26 cellular contexts compared by ENCODE assay signal in genomic region chr15:73056460-73056859, GRCh38.
"Had no signal": no experiment of that assay in that cellular context is flagged by ENCODE, and none has a peak within 500 bp of the region (broad histone marks: within the 10 kb centered on the region; RNA-seq: fewer than 3 reads in every experiment).

No MANE protein-coding gene starts in this region.

- H3K9me3 ChIP-seq: neutrophil, ovary, psoas muscle, right lobe of liver, sigmoid colon, stomach, suprapubic skin, testis, tibial artery, transverse colon, upper lobe of right lung, uterus had no signal

- ATAC-seq: naive thymus-derived CD4-positive, alpha-beta T cell; natural killer cell; psoas muscle; right cardiac atrium; right lobe of liver; stimulated activated effector memory CD8-positive, alpha-beta T cell treated with anti-CD3 and anti-CD28 coated beads, Interleukin-12 subunit alpha, Interleukin-12 subunit beta, amount 100 ng/mL, for 72 hours; stimulated activated naive B cell treated with anti-CD40 and anti-IgM and Interleukin-4, amounts not matched to agents 10 μg/mL and 1 μg/mL and 100 μg/mL, for 72 hours; upper lobe of right lung had no signal

- H3K79me2 ChIP-seq: parathyroid adenoma had no signal

- H3K4me3 ChIP-seq: ovary, psoas muscle, right lobe of liver, sigmoid colon, stomach, suprapubic skin, testis, tibial artery, transverse colon, upper lobe of right lung, uterus had no signal

- H3K36me3 ChIP-seq: neutrophil, ovary, right lobe of liver, sigmoid colon, stomach, suprapubic skin, tibial artery, transverse colon, upper lobe of right lung, uterus had no signal

- H2AFZ ChIP-seq: parathyroid adenoma had no signal

- H3K27me3 ChIP-seq: ovary, right lobe of liver, sigmoid colon, testis, tibial artery, transverse colon, upper lobe of right lung, uterus had no signal

- FAIRE-seq: small intestine had no signal

- DNase-seq: naive thymus-derived CD4-positive, alpha-beta T cell; natural killer cell; nucleus accumbens; ovary; posterior cingulate gyrus; psoas muscle; right cardiac atrium; right lobe of liver; sigmoid colon; small intestine; stimulated activated CD4-positive, alpha-beta T cell treated with anti-CD3 and anti-CD28 coated beads, Interleukin-15, amount 100 ng/mL, for 24 hours; stimulated activated CD4-positive, alpha-beta T cell treated with anti-CD3 and anti-CD28 coated beads, Interleukin-2, amount 100 ng/mL, for 24 hours; stimulated activated CD4-positive, alpha-beta T cell treated with anti-CD3 and anti-CD28 coated beads, Interleukin-2, amount 100 ng/mL, for 48 hours; stimulated activated CD4-positive, alpha-beta T cell treated with anti-CD3 and anti-CD28 coated beads, Interleukin-4, amount 100 ng/mL, for 24 hours; stimulated activated naive B cell treated with anti-CD40 and anti-IgM and Interleukin-4, amounts not matched to agents 10 μg/mL and 1 μg/mL and 100 μg/mL, for 72 hours; stimulated activated naive CD4-positive, alpha-beta T cell treated with Interleukin-2 at 50 U/mL for 16 hours; stomach; testis; tibial artery; transverse colon; upper lobe of right lung; uterus had no signal

- H3K27ac ChIP-seq: neutrophil, ovary, parathyroid adenoma, psoas muscle, right lobe of liver, sigmoid colon, stomach, suprapubic skin, testis, tibial artery, upper lobe of right lung, uterus had no signal

- H3K4me1 ChIP-seq: parathyroid adenoma, right lobe of liver, testis, upper lobe of right lung had no signal
